8 cellular contexts compared by ENCODE assay signal in the genomic region with DNA sequence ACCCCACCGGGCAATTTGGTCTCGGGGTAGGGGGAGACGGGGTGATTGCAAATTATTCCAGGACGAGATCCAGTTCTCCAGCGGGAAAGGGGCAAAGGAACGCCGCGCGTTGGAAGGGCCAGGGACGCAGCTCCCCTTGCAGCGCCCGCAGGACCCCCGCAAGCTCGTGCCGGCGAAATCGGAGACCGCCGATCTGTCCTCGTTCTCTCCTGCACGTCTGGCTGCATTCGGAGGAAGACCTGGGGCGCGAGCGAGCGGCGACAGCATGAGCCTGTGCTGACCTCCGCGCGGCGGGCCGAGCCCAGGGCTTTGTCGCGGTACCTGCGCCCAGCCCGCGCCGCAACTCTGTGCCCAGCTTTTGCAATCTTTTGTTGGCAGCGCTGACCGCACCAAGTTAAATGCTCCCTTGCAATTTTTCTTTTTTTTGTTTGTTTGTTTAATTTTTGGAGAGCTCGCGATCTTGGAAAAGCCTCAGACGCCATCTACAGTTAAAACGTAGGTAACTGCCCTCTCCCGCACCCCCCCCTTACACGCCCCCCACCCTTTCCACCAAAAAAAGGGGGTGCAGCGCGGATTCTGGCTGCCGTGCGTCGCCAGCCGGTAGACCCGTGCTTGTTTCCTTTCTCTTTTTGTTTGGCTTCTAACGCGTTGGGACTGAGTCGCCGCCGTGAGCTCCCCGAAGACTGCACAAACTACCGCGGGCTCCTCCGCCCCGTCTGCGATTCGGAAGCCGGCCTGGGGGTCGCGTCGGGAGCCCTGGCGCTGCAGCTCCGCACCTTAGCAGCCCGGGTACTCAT. TPM values are rescaled to one million over a fixed set of nuclear protein-coding genes. Genes with fewer than 3 reads are reported as not detected.
DNase-seq lines count a peak whose midpoint lies in the region; ATAC-seq, FAIRE-seq and TF ChIP-seq lines count a peak whose summit lies in the region.

No MANE protein-coding gene starts in this region.

- H3K27me3 Mint-ChIP-seq in activated naive CD4-positive, alpha-beta T cell treated with anti-CD3 and anti-CD28 coated beads, Interleukin-2, amount 50 U/mL, for 24 hours, result no peaks in the 10 kb centered on the region
- peaks cover 20% of the 10 kb centered on the region for H3K27me3 Mint-ChIP-seq in glutamatergic neuron (ENCODE audit: unreplicated experiment)

- no TSS peak for BruUV-seq in IMR-90 (replicated peaks; lab: Mats Ljungman, UMichigan)

- H4K5ac ChIP-seq in IMR-90 (ENCODE audit: low read depth, low read length), result peak overlapping the region; percentile 65

- TF ChIP-seq RAD21 in IMR-90 (IDR thresholded peaks at IDR 0.05; ENCODE audit: low read length), result peak; percentile 49; the same call in 1 of the 2 replicates

- peak overlapping the region; percentile 89 for H3K4ac ChIP-seq in IMR-90 (ENCODE audit: low read depth, low read length)

- no peaks in the 10 kb centered on the region for H3K36me3 ChIP-seq in IMR-90 (ENCODE audit: control insufficient read depth, insufficient read depth, low read length)
- peaks cover 8% of the 10 kb centered on the region for H3K36me3 ChIP-seq in SJSA1
- no peaks in the 10 kb centered on the region for H3K36me3 ChIP-seq in pancreas

- no peak overlapping the region; the same call in 2 of the 3 replicates for H2BK15ac ChIP-seq in IMR-90 (ENCODE audit: low read depth, low read length)

- H4K20me1 ChIP-seq in IMR-90 (ENCODE audit: insufficient read depth, low read length), result peaks cover 23% of the 10 kb centered on the region; the same call in 1 of the 2 replicates

- H3K9me1 ChIP-seq in IMR-90 (ENCODE audit: insufficient read depth, low read length), result peaks cover 9% of the 10 kb centered on the region; the same call in 1 of the 2 replicates

- DNase-seq in IMR-90 (peak; percentile 61), SJSA1 (ENCODE audit: low read depth in 1 of 2, low spot score in 2 of 2) (peak; percentile 69 to 85), glutamatergic neuron (peak; percentile 81), pancreas (peak; percentile 39 to 84 (median 68)), GF-D8 (lab: John Stamatoyannopoulos, UW) (no peak)

- H4K8ac ChIP-seq in IMR-90 (ENCODE audit: low read depth in 2 of 2, low read length in 2 of 2), result peak overlapping the region; percentile 22 to 52; a peak in 2 of 4 replicates

- dilution Hi-C loops in IMR-90 (cut with HindIII; ENCODE audit: low sequenced_read_pairs, unreplicated experiment), result no loop called here

- peak overlapping the region; percentile 70 for H3K4me2 ChIP-seq in IMR-90 (ENCODE audit: low read depth, low read length)

- in situ Hi-C loops in IMR-90 (cut with MboI; ENCODE audit: low sequenced_read_pairs), result loop anchor here (5.0 to 10.0 kb wide), 6 partner anchors 290 to 885 kb away; no protein-coding TSS in a partner anchor

- peak overlapping the region; percentile 93 for H3K27ac ChIP-seq in IMR-90 (ENCODE audit: insufficient read depth, low read length)
- H3K27ac ChIP-seq in SJSA1, result peak overlapping the region; percentile 67
- peak overlapping the region; percentile 32 to 97 (median 86) for H3K27ac ChIP-seq in pancreas

- peak overlapping the region; percentile 87 for H2BK120ac ChIP-seq in IMR-90 (ENCODE audit: low read depth, low read length)

- peak overlapping the region; percentile 88 for H3K27ac Mint-ChIP-seq in activated naive CD4-positive, alpha-beta T cell treated with anti-CD3 and anti-CD28 coated beads, Interleukin-2, amount 50 U/mL, for 24 hours
- peak overlapping the region; percentile 100 for H3K27ac Mint-ChIP-seq in glutamatergic neuron (ENCODE audit: unreplicated experiment)

- H3K9me3 ChIP-seq in IMR-90 (ENCODE audit: control insufficient read depth, insufficient read depth, low read length) (no peaks in the 10 kb centered on the region), SJSA1 (replicated peaks) (no peaks in the 10 kb centered on the region), pancreas (no peaks in the 10 kb centered on the region)

- ATAC-seq in IMR-90 (ENCODE audit: low read depth) (peak; percentile 6), pancreas (peak; percentile 35 to 56 (median 42)), HG03196 (IDR thresholded peaks at IDR 0.05; ENCODE audit: unreplicated experiment) (no peak)

- intact Hi-C loops in IMR-90 (cut with micrococcal nuclease), result loop anchor here (1.0 to 5.0 kb wide), 12 partner anchors 160 to 887 kb away; no protein-coding TSS in a partner anchor
- intact Hi-C loops in pancreas (cut with DNase I), result loop anchor here in 1 of 3 donors (10.0 kb wide), 2 partner anchors 263 to 853 kb away; no protein-coding TSS in a partner anchor

- H2AK9ac ChIP-seq in IMR-90 (replicated peaks; ENCODE audit: low read depth, low read length, poor library complexity), result peak overlapping the region; percentile 76

- CTCF ChIA-PET in IMR-90 (lab: Yijun Ruan, JAX), result interaction anchor here (0.6 to 2.7 kb wide), 12 partner anchors 183 to 667 kb away, joined by 3 to 12 read pairs (median 3); no protein-coding TSS in a partner anchor

- peak overlapping the region; percentile 93 for H3K9ac ChIP-seq in IMR-90 (ENCODE audit: low read depth, low read length)

- peaks cover 65% of the 10 kb centered on the region for H3K4me1 Mint-ChIP-seq in activated naive CD4-positive, alpha-beta T cell treated with anti-CD3 and anti-CD28 coated beads, Interleukin-2, amount 50 U/mL, for 24 hours
- H3K4me1 Mint-ChIP-seq in glutamatergic neuron (ENCODE audit: low read depth, unreplicated experiment), result peaks cover 17% of the 10 kb centered on the region

- H2AK5ac ChIP-seq in IMR-90 (ENCODE audit: low read depth, low read length), result no peak overlapping the region; the same call in 1 of the 2 replicates

- peak overlapping the region; percentile 89 for H2AFZ ChIP-seq in IMR-90 (replicated peaks; ENCODE audit: low read length, poor library complexity)

- TF ChIP-seq CTCF in GM12872 (IDR thresholded peaks at IDR 0.05; ENCODE audit: insufficient read depth, low read depth, low read length), result peak; percentile 33; the same call in 1 of the 3 replicates
- TF ChIP-seq CTCF in IMR-90 (conservative IDR thresholded peaks at IDR 0.05; ENCODE audit: low read depth, low read length), result peak; percentile 51
- peak; percentile 51 for TF ChIP-seq CTCF in glutamatergic neuron (IDR thresholded peaks at IDR 0.05; ENCODE audit: partially characterized antibody, unreplicated experiment)
- peak in 2 of 4 donors; percentile 9 to 27 for TF ChIP-seq CTCF in pancreas (IDR thresholded peaks at IDR 0.05)

- no peak overlapping the region for H2BK20ac ChIP-seq in IMR-90 (ENCODE audit: low read depth, low read length)

- H2BK5ac ChIP-seq in IMR-90 (ENCODE audit: low read depth, low read length, poor library complexity, severe bottlenecking), result peak overlapping the region; percentile 85

- peak overlapping the region; percentile 49; the same call in 1 of the 2 replicates for H4K91ac ChIP-seq in IMR-90 (ENCODE audit: insufficient read depth, low read depth, low read length)

- WGBS in IMR-90 (ENCODE audit: extremely low coverage in 2 of 2, insufficient read length in 1 of 2), 2 experiments, result 0% methylated on average over 38 of the region's 72 CpGs; no CpG with 5 or more reads in 1 of the 2 experiments
- WGBS in pancreas, 2 donors, result 1% methylated on average over 71 to 72 of the region's 72 CpGs

- H3K4me1 ChIP-seq in IMR-90 (ENCODE audit: control insufficient read depth, insufficient read depth, low read length), result peaks cover 16% of the 10 kb centered on the region
- peaks cover 53% of the 10 kb centered on the region for H3K4me1 ChIP-seq in SJSA1 (replicated peaks)
- H3K4me1 ChIP-seq in pancreas, result peaks cover 12 to 27% (median 18%) of the 10 kb centered on the region in 3 donors

- H3K4me3 Mint-ChIP-seq in activated naive CD4-positive, alpha-beta T cell treated with anti-CD3 and anti-CD28 coated beads, Interleukin-2, amount 50 U/mL, for 24 hours, result peak overlapping the region; percentile 96
- peak overlapping the region; percentile 98 for H3K4me3 Mint-ChIP-seq in glutamatergic neuron (ENCODE audit: unreplicated experiment)

- peak overlapping the region; percentile 89 for H3K18ac ChIP-seq in IMR-90 (ENCODE audit: low read depth, low read length)

- H3K14ac ChIP-seq in IMR-90 (replicated peaks; ENCODE audit: low read depth, low read length), result peak overlapping the region; percentile 93

- H3K4me3 ChIP-seq in IMR-90 (ENCODE audit: insufficient read depth, low read depth, low read length) (peak overlapping the region; percentile 92), SJSA1 (peak overlapping the region; percentile 79), pancreas (peak overlapping the region; percentile 62 to 76 (median 65))

- no peak for FAIRE-seq in pancreas (lab: Jason Lieb, UNC)

- H3K36me3 Mint-ChIP-seq in activated naive CD4-positive, alpha-beta T cell treated with anti-CD3 and anti-CD28 coated beads, Interleukin-2, amount 50 U/mL, for 24 hours, result no peaks in the 10 kb centered on the region
- H3K36me3 Mint-ChIP-seq in glutamatergic neuron (ENCODE audit: unreplicated experiment), result peaks cover 5% of the 10 kb centered on the region

- TF ChIP-seq POLR2A in IMR-90 (IDR thresholded peaks at IDR 0.05; ENCODE audit: low read depth, low read length), result no peak

- H3K9me3 Mint-ChIP-seq in activated naive CD4-positive, alpha-beta T cell treated with anti-CD3 and anti-CD28 coated beads, Interleukin-2, amount 50 U/mL, for 24 hours, result peaks cover 7% of the 10 kb centered on the region
- peaks cover 24% of the 10 kb centered on the region for H3K9me3 Mint-ChIP-seq in glutamatergic neuron (ENCODE audit: unreplicated experiment)

- H3K23ac ChIP-seq in IMR-90 (ENCODE audit: low read depth, low read length), result peak overlapping the region; percentile 97; the same call in 1 of the 2 replicates

- H3K79me1 ChIP-seq in IMR-90 (ENCODE audit: low read depth in 1 of 2, low read length in 2 of 2), result peaks cover 0 to 51% of the 10 kb centered on the region in 2 experiments; a peak in 3 of 4 replicates

- H3K27me3 ChIP-seq in IMR-90 (ENCODE audit: control insufficient read depth, insufficient read depth, low read length) (no peaks in the 10 kb centered on the region), SJSA1 (replicated peaks) (no peaks in the 10 kb centered on the region), pancreas (no peaks in the 10 kb centered on the region)

- peak overlapping the region; percentile 62 for H3K56ac ChIP-seq in IMR-90 (ENCODE audit: extremely low read depth, insufficient read depth, low read length)

- POLR2A ChIA-PET in IMR-90 (lab: Charles Lee; ENCODE audit: unreplicated experiment), result interaction anchor here (0.6 to 0.7 kb wide), 4 partner anchors 125 to 820 kb away, joined by 3 to 4 read pairs (median 3); no protein-coding TSS in a partner anchor

TF ChIP-seq in IMR-90, 13 proteins besides CTCF, POLR2A, EP300 and RAD21 (continues in another document):
- TF ChIP-seq NFE2L2 (IDR thresholded peaks at IDR 0.05; ENCODE audit: low read depth, low read length), result no peak

RNA-seq across cellular contexts. Expression of a gene that starts 0.7 kb away (rescaled TPM):
- total RNA-seq in IMR-90 (2012; rRNA removed) (12.7 and 16.1 TPM in 2 replicates), glutamatergic neuron (ENCODE audit: unreplicated experiment) (131 TPM), pancreas (10 to 100 TPM in 3 of 6 donors, 1 to 10 TPM in 3; 4.0 to 66.9 (median 8.9) TPM)
- polyA plus RNA-seq in IMR-90 (2012; rRNA removed) (10.7 and 12.0 TPM in 2 replicates), pancreas (10 to 100 TPM; 20.8 to 21.2 TPM)
- polyA plus RNA-seq in IMR-90 (2012; cell fraction: cytosol; rRNA removed), result 8.4 and 17.9 TPM in 2 replicates
- polyA plus RNA-seq in IMR-90 (2012; cell fraction: nucleus; rRNA removed; ENCODE audit: low replicate concordance), result 30.1 and 46.8 TPM in 2 replicates
- 16.4 and 36.9 TPM in 2 replicates for total RNA-seq in SJSA1 (2014; rRNA removed; shearing (Covaris generic))
